ENCODE assay signal across 1 cellular context in genomic region chr20:47110819-47111218, GRCh38.
TF ChIP-seq lines count a peak whose summit lies in the region.

No MANE protein-coding gene starts in this region.

TF ChIP-seq in K562, 482 proteins besides CTCF, POLR2A, EP300 and RAD21 (continued from another document):
- no peak for TF ChIP-seq SFPQ (IDR thresholded peaks at IDR 0.05; ENCODE audit: low read depth, low read length)
